In the genomic region with DNA sequence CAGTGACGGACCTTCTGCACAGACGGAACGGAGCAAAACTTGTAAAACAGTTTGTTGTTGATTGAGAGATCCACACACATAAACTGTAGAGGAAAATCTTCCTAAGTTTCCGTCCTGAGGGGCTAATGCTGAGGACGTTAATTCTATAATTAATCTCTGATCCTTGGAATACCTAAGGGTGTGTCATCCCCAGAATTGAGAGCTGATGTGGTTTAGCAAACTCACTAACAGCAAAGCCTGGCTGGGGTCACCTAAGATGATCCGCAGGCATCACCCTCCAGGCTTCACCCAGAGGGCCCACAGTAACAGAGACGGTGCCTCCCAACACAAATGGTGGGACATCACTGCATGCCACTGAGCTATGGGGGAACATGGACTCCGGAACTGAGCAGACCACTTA, we compare ENCODE assay signal across 30 cellular contexts.
DNase-seq lines count a peak whose midpoint lies in the region; ATAC-seq and TF ChIP-seq lines count a peak whose summit lies in the region.
"Had no signal": no experiment of that assay in that cellular context is flagged by ENCODE, and none has a peak within 500 bp of the region (broad histone marks: within the 10 kb centered on the region; RNA-seq: fewer than 3 reads in every experiment).

No MANE protein-coding gene starts in this region.

- H3F3A ChIP-seq in smooth muscle cell (ENCODE audit: low read depth), result no peaks in the 10 kb centered on the region

- peak overlapping the region; percentile 41 for H3K4ac ChIP-seq in mesendoderm (ENCODE audit: low read depth, low read length)

- intact Hi-C loops in testis (cut with DNase I; ENCODE audit: low total_unique reads), result no loop called here

- no peaks in the 10 kb centered on the region for H3K36me3 Mint-ChIP-seq in activated naive CD8-positive, alpha-beta T cell treated with anti-CD3 and anti-CD28 coated beads, Interleukin-2, amount 50 U/mL, for 24 hours (ENCODE audit: low read depth)
- no peaks in the 10 kb centered on the region for H3K36me3 Mint-ChIP-seq in naive thymus-derived CD8-positive, alpha-beta T cell
- H3K36me3 Mint-ChIP-seq: activated CD4-positive, alpha-beta memory T cell treated with anti-CD3 and anti-CD28 coated beads for 36 hours; activated naive CD8-positive, alpha-beta T cell treated with anti-CD3 and anti-CD28 coated beads, Interleukin-2, amount 10 ng/mL, durations not matched to agents 7 days and 5 days; CD8-positive, alpha-beta memory T cell; memory B cell; natural killer cell; T-cell had no signal

- H3K27ac ChIP-seq in mesendoderm (ENCODE audit: low read depth, low read length) (peak overlapping the region; percentile 27), smooth muscle cell (ENCODE audit: low read depth) (peak overlapping the region; percentile 67), testis (no peak overlapping the region)
- H3K27ac ChIP-seq: colonic mucosa, pancreas, stomach, upper lobe of left lung had no signal

- no peak overlapping the region for H2AFZ ChIP-seq in smooth muscle cell (ENCODE audit: low read depth)

- H3K36me3 ChIP-seq in mesendoderm (ENCODE audit: control insufficient read depth, insufficient read depth, low read length) (peaks cover 4% of the 10 kb centered on the region), smooth muscle cell (ENCODE audit: low read depth) (peaks cover 10% of the 10 kb centered on the region), testis (ENCODE audit: low read depth, missing control alignments) (no peaks in the 10 kb centered on the region)
- H3K36me3 ChIP-seq: colonic mucosa, HAP-1 had no signal

- H4K5ac ChIP-seq in mesendoderm (ENCODE audit: low read length), result peak overlapping the region; percentile 47

- H3K79me2 ChIP-seq in mesendoderm (ENCODE audit: control insufficient read depth, insufficient read depth, low read length) (peaks cover 8% of the 10 kb centered on the region), smooth muscle cell (ENCODE audit: low read depth) (no peaks in the 10 kb centered on the region)

- peaks cover 6% of the 10 kb centered on the region for H3K79me1 ChIP-seq in mesendoderm (ENCODE audit: low read length)

- H3K18ac ChIP-seq in mesendoderm (ENCODE audit: low read length), result peak overlapping the region; percentile 15

- H3K4me3 ChIP-seq in mesendoderm (ENCODE audit: low read length) (no peak overlapping the region), smooth muscle cell (no peak overlapping the region), testis (no peak overlapping the region)
- H3K4me3 ChIP-seq: colonic mucosa, HAP-1, pancreas, stomach, upper lobe of left lung had no signal

- peak overlapping the region; percentile 79 for H3K56ac ChIP-seq in mesendoderm (ENCODE audit: low read length)

- no peak for ATAC-seq in activated naive CD8-positive, alpha-beta T cell treated with anti-CD3 and anti-CD28 coated beads, Interleukin-2, amount 50 U/mL, for 24 hours
- ATAC-seq in naive thymus-derived CD8-positive, alpha-beta T cell, result no peak
- ATAC-seq: activated CD4-positive, CD25-positive, alpha-beta regulatory T cell treated with anti-CD3 and anti-CD28 coated beads, Interleukin-2, amount 50 U/mL, for 24 hours; left colon; natural killer cell; pancreas; Right ventricle myocardium inferior; T-cell had no signal

- no peaks in the 10 kb centered on the region for H3K4me1 Mint-ChIP-seq in activated naive CD8-positive, alpha-beta T cell treated with anti-CD3 and anti-CD28 coated beads, Interleukin-2, amount 50 U/mL, for 24 hours
- no peaks in the 10 kb centered on the region for H3K4me1 Mint-ChIP-seq in naive thymus-derived CD8-positive, alpha-beta T cell
- H3K4me1 Mint-ChIP-seq: CD8-positive, alpha-beta memory T cell; memory B cell; natural killer cell; T-cell had no signal

- H3K27ac Mint-ChIP-seq in activated naive CD8-positive, alpha-beta T cell treated with anti-CD3 and anti-CD28 coated beads, Interleukin-2, amount 50 U/mL, for 24 hours, result no peak overlapping the region
- H3K27ac Mint-ChIP-seq in naive thymus-derived CD8-positive, alpha-beta T cell, result no peak overlapping the region
- H3K27ac Mint-ChIP-seq: activated CD4-positive, alpha-beta memory T cell treated with anti-CD3 and anti-CD28 coated beads for 36 hours; activated naive CD8-positive, alpha-beta T cell treated with anti-CD3 and anti-CD28 coated beads, Interleukin-2, amount 10 ng/mL, durations not matched to agents 7 days and 5 days; CD8-positive, alpha-beta memory T cell; memory B cell; natural killer cell; T-cell had no signal

- H3K4me2 ChIP-seq in mesendoderm (ENCODE audit: low read length) (no peak overlapping the region), smooth muscle cell (peak overlapping the region; percentile 74)

- H4K20me1 ChIP-seq in smooth muscle cell (ENCODE audit: low read depth), result no peaks in the 10 kb centered on the region

- no peak overlapping the region for H3K4me3 Mint-ChIP-seq in activated naive CD8-positive, alpha-beta T cell treated with anti-CD3 and anti-CD28 coated beads, Interleukin-2, amount 50 U/mL, for 24 hours
- H3K4me3 Mint-ChIP-seq in naive thymus-derived CD8-positive, alpha-beta T cell, result no peak overlapping the region
- H3K4me3 Mint-ChIP-seq: activated CD4-positive, alpha-beta memory T cell treated with anti-CD3 and anti-CD28 coated beads for 36 hours; activated naive CD8-positive, alpha-beta T cell treated with anti-CD3 and anti-CD28 coated beads, Interleukin-2, amount 10 ng/mL, durations not matched to agents 7 days and 5 days; brain; CD8-positive, alpha-beta memory T cell; memory B cell; natural killer cell; T-cell had no signal

- H2BK5ac ChIP-seq in mesendoderm (ENCODE audit: low read length), result peak overlapping the region; percentile 96

- peak overlapping the region; percentile 83 for H2AK5ac ChIP-seq in mesendoderm (ENCODE audit: low read length)

- no peaks in the 10 kb centered on the region for H3K27me3 ChIP-seq in mesendoderm (ENCODE audit: insufficient read depth, low read length, poor library complexity)
- no peaks in the 10 kb centered on the region for H3K27me3 ChIP-seq in smooth muscle cell (ENCODE audit: low read depth)
- H3K27me3 ChIP-seq in testis, result no peaks in the 10 kb centered on the region
- H3K27me3 ChIP-seq: colonic mucosa, pancreas, stomach, upper lobe of left lung had no signal

- H3K9ac ChIP-seq in mesendoderm (ENCODE audit: low read length), result peak overlapping the region; percentile 41
- no peak overlapping the region for H3K9ac ChIP-seq in smooth muscle cell (ENCODE audit: low read depth)

- H3K9me3 ChIP-seq in smooth muscle cell (replicated peaks; ENCODE audit: low read depth), result no peaks in the 10 kb centered on the region
- no peaks in the 10 kb centered on the region for H3K9me3 ChIP-seq in testis
- H3K9me3 ChIP-seq: colonic mucosa, HAP-1, pancreas, stomach, upper lobe of left lung had no signal

- H3K4me1 ChIP-seq in mesendoderm (ENCODE audit: control insufficient read depth, low read depth, low read length) (peaks cover 29% of the 10 kb centered on the region), smooth muscle cell (ENCODE audit: low read depth) (peaks cover 12% of the 10 kb centered on the region), testis (peaks cover 3% of the 10 kb centered on the region)
- H3K4me1 ChIP-seq: colonic mucosa, pancreas, upper lobe of left lung had no signal

- no peak for TF ChIP-seq CTCF in smooth muscle cell (IDR thresholded peaks at IDR 0.05; ENCODE audit: borderline replicate concordance, insufficient read depth, poor library complexity, severe bottlenecking)
- TF ChIP-seq CTCF in testis (IDR thresholded peaks at IDR 0.05), result no peak

- H3K9me3 Mint-ChIP-seq in activated naive CD8-positive, alpha-beta T cell treated with anti-CD3 and anti-CD28 coated beads, Interleukin-2, amount 50 U/mL, for 24 hours, result no peaks in the 10 kb centered on the region
- H3K9me3 Mint-ChIP-seq in naive thymus-derived CD8-positive, alpha-beta T cell, result no peaks in the 10 kb centered on the region
- H3K9me3 Mint-ChIP-seq: activated CD4-positive, alpha-beta memory T cell treated with anti-CD3 and anti-CD28 coated beads for 36 hours; activated naive CD8-positive, alpha-beta T cell treated with anti-CD3 and anti-CD28 coated beads, Interleukin-2, amount 10 ng/mL, durations not matched to agents 7 days and 5 days; brain; CD8-positive, alpha-beta memory T cell; memory B cell; natural killer cell; T-cell had no signal

- WGBS in mesendoderm (ENCODE audit: extremely low coverage, insufficient coverage, low lambda C conversion rate), result no CpG with 5 or more reads among the region's 8 CpGs
- 67% methylated on average over 8 of the region's 8 CpGs for WGBS in smooth muscle cell (ENCODE audit: low lambda C conversion rate)
- WGBS in testis, 2 donors, result 92 to 95% methylated on average over 8 of the region's 8 CpGs

- peak overlapping the region; percentile 30 for H2BK120ac ChIP-seq in mesendoderm (ENCODE audit: low read depth, low read length)

- TF ChIP-seq POLR2A in testis (IDR thresholded peaks at IDR 0.05), result no peak

- no peaks in the 10 kb centered on the region for H3K27me3 Mint-ChIP-seq in activated naive CD8-positive, alpha-beta T cell treated with anti-CD3 and anti-CD28 coated beads, Interleukin-2, amount 50 U/mL, for 24 hours
- H3K27me3 Mint-ChIP-seq in naive thymus-derived CD8-positive, alpha-beta T cell, result peaks cover 0 to 3% (median 0%) of the 10 kb centered on the region in 5 donors
- H3K27me3 Mint-ChIP-seq: activated CD4-positive, alpha-beta memory T cell treated with anti-CD3 and anti-CD28 coated beads for 36 hours; brain; T-cell had no signal

- POLR2A ChIA-PET in naive thymus-derived CD8-positive, alpha-beta T cell (lab: Charles Lee), result no interaction called here

- no peak overlapping the region for H4K8ac ChIP-seq in mesendoderm (ENCODE audit: low read depth, low read length)

- H2BK15ac ChIP-seq in mesendoderm (replicated peaks; ENCODE audit: low read depth), result no peak overlapping the region

- DNase-seq in H4 (ENCODE audit: low spot score), result peak; percentile 14
- peak; percentile 38 for DNase-seq in amniotic epithelial cell (ENCODE audit: low read depth)
- peak; percentile 20 for DNase-seq in mesendoderm
- DNase-seq in smooth muscle cell (lab: John Stamatoyannopoulos, UW; ENCODE audit: unreplicated experiment), result no peak
- DNase-seq in activated naive CD8-positive, alpha-beta T cell treated with anti-CD3 and anti-CD28 coated beads, Interleukin-2, amount 50 U/mL, for 24 hours, result no peak
- no peak for DNase-seq in naive thymus-derived CD8-positive, alpha-beta T cell
- DNase-seq in testis, result no peak
- no peak for DNase-seq in SHP77 (lab: John Stamatoyannopoulos, UW)
- DNase-seq: activated CD4-positive, alpha-beta memory T cell treated with anti-CD3 and anti-CD28 coated beads for 36 hours; activated naive CD8-positive, alpha-beta T cell treated with anti-CD3 and anti-CD28 coated beads, Interleukin-2, amount 10 ng/mL, durations not matched to agents 7 days and 5 days; CD8-positive, alpha-beta memory T cell; colonic mucosa; DMS53; effector memory CD4-positive, alpha-beta T cell; foreskin melanocyte; left colon; natural killer cell; NCI-H1105; NCI-H2081; NCI-H345; NCI-H774; pancreas; stomach; T-cell; upper lobe of left lung had no signal

- peak overlapping the region; percentile 94 for H3K23ac ChIP-seq in mesendoderm (ENCODE audit: low read length)

Comparison
In these comparisons a context has a peak if more than half of its experiments do, and no peak if none do; other contexts are left out.
1. DNase-seq: peak in H4 (single experiment), amniotic epithelial cell (single experiment) and mesendoderm (single experiment); none in smooth muscle cell (single experiment), activated naive CD8-positive, alpha-beta T cell treated with anti-CD3 and anti-CD28 coated beads, Interleukin-2, amount 50 U/mL, for 24 hours (single experiment), naive thymus-derived CD8-positive, alpha-beta T cell (0 of 10), testis (single experiment) and SHP77 (0 of 2).
2. H3K27ac ChIP-seq: peak in mesendoderm (single experiment) and smooth muscle cell (single experiment); none in testis (0 of 2).